ENCODE assay signal across 22 cellular contexts in the genomic region with DNA sequence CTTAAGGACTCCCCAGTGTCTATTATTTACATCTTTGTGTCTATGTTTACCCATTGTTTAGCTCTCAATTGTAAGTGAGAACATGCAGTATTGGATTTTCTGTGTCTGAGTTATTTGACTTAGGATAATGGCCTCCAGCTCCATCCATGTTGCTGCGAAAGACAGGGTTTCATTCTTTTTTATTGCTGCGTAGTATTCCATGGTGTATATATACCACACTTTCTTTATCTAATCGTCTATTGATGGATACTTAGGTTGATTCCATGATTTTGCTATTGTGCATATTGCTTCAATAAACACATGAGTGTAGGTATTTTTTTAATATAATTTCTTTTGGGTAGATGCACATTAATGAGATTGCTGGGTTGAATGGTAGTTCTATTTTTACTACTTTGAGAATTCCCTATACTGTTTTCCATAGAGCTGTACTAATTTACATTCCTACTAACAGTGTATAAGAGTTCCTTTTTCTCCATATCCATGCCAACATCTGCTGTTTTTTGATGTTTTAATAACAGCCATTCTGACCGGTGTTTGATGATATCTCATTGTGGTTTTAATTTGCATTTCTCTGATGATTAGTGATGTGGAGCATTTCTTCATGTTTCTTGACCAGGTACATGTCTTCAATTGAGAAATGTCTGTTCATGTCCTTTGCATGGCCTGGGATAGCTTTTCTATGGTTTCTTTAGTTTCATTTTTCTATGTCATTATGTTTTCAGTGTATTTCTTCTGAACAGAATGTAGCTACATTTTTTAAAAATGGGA. TPM values are rescaled to one million over a fixed set of nuclear protein-coding genes. Genes with fewer than 3 reads are reported as not detected.
DNase-seq lines count a peak whose midpoint lies in the region; ATAC-seq and TF ChIP-seq lines count a peak whose summit lies in the region.
"Had no signal": no experiment of that assay in that cellular context is flagged by ENCODE, and none has a peak within 500 bp of the region (broad histone marks: within the 10 kb centered on the region; RNA-seq: fewer than 3 reads in every experiment).

No MANE protein-coding gene starts in this region.

- BruUV-seq in MCF 10A (replicated peaks; lab: Mats Ljungman, UMichigan) (no TSS peak), PC-3 (replicated peaks; lab: Mats Ljungman, UMichigan) (no TSS peak)

- POLR2A ChIA-PET in MCF 10A (lab: Yijun Ruan, JAX) (interaction anchor here (1.1 kb wide), 1 partner anchor 22 kb away, joined by 4 read pairs; a partner anchor contains a TSS), WTC11 (lab: Charles Lee) (no interaction called here), PC-3 (lab: Charles Lee; ENCODE audit: unreplicated experiment) (no interaction called here)

- no peaks in the 10 kb centered on the region for H3K27me3 Mint-ChIP-seq in MCF 10A (ENCODE audit: insufficient read depth, unreplicated experiment)
- no peaks in the 10 kb centered on the region for H3K27me3 Mint-ChIP-seq in WTC11 (ENCODE audit: low read depth)
- H3K27me3 Mint-ChIP-seq: CD4-positive, alpha-beta T cell had no signal

- H3K9me3 Mint-ChIP-seq in MCF 10A (ENCODE audit: unreplicated experiment) = no peaks in the 10 kb centered on the region
- peaks cover 7% of the 10 kb centered on the region for H3K9me3 Mint-ChIP-seq in WTC11
- H3K9me3 Mint-ChIP-seq: CD4-positive, alpha-beta T cell had no signal

- H3K27ac Mint-ChIP-seq in MCF 10A (ENCODE audit: low read depth, unreplicated experiment) (peak overlapping the region; percentile 77), WTC11 (no peak overlapping the region)
- H3K27ac Mint-ChIP-seq: CD4-positive, alpha-beta T cell; T-cell had no signal

- H3K27ac ChIP-seq in breast epithelium (no peak overlapping the region), OCI-LY1 (ENCODE audit: low read depth, low read length, poor library complexity, severe bottlenecking) (peak overlapping the region; percentile 94), PC-3 (ENCODE audit: low read length) (no peak overlapping the region)
- H3K27ac ChIP-seq: HL-60, Peyer's patch had no signal

- H3K4me3 ChIP-seq in breast epithelium (no peak overlapping the region), OCI-LY1 (ENCODE audit: low read depth, low read length, poor library complexity, severe bottlenecking) (peak overlapping the region; percentile 27), PC-3 (ENCODE audit: low read length) (no peak overlapping the region)
- H3K4me3 ChIP-seq: Peyer's patch had no signal

- H3K9me2 ChIP-seq in OCI-LY1 (ENCODE audit: low read depth, low read length) (no peaks in the 10 kb centered on the region), PC-3 (replicated peaks; ENCODE audit: low read length) (no peaks in the 10 kb centered on the region)

- H3K36me3 Mint-ChIP-seq in MCF 10A (ENCODE audit: insufficient read depth, unreplicated experiment) = no peaks in the 10 kb centered on the region
- peaks cover 44% of the 10 kb centered on the region for H3K36me3 Mint-ChIP-seq in WTC11
- H3K36me3 Mint-ChIP-seq: T-cell had no signal

- H3K4me2 ChIP-seq in OCI-LY1 (ENCODE audit: low read length) = peak overlapping the region; percentile 52
- no peak overlapping the region for H3K4me2 ChIP-seq in PC-3 (ENCODE audit: low read length)

- H3K27me3 ChIP-seq in breast epithelium (no peaks in the 10 kb centered on the region), OCI-LY1 (ENCODE audit: insufficient read depth, low read length) (no peaks in the 10 kb centered on the region), PC-3 (ENCODE audit: low read length) (no peaks in the 10 kb centered on the region)
- H3K27me3 ChIP-seq: Peyer's patch had no signal

- TF ChIP-seq CTCF in MCF 10A (IDR thresholded peaks at IDR 0.05; ENCODE audit: unreplicated experiment) = no peak
- no peak for TF ChIP-seq CTCF in breast epithelium (IDR thresholded peaks at IDR 0.05)
- no peak for TF ChIP-seq CTCF in OCI-LY1 (IDR thresholded peaks at IDR 0.05; ENCODE audit: low read length)
- TF ChIP-seq CTCF in WTC11 (IDR thresholded peaks at IDR 0.05) = no peak
- no peak for TF ChIP-seq CTCF in PC-3 (conservative IDR thresholded peaks at IDR 0.05; ENCODE audit: low read depth, low read length)

- H3K9me3 ChIP-seq in breast epithelium (no peaks in the 10 kb centered on the region), OCI-LY1 (ENCODE audit: low read length) (no peaks in the 10 kb centered on the region), PC-3 (ENCODE audit: low read length) (no peaks in the 10 kb centered on the region)
- H3K9me3 ChIP-seq: Caco-2, Peyer's patch had no signal

- H3K4me1 Mint-ChIP-seq in MCF 10A (ENCODE audit: insufficient read depth, unreplicated experiment) = peaks cover 28% of the 10 kb centered on the region
- peaks cover 29% of the 10 kb centered on the region for H3K4me1 Mint-ChIP-seq in WTC11

- H3K9ac ChIP-seq in OCI-LY1 (ENCODE audit: low read length) = peak overlapping the region; percentile 35
- no peak overlapping the region for H3K9ac ChIP-seq in PC-3 (ENCODE audit: low read length)

- H3K4me1 ChIP-seq in breast epithelium (no peaks in the 10 kb centered on the region), OCI-LY1 (ENCODE audit: insufficient read depth, low read length, severe bottlenecking) (peaks cover 78% of the 10 kb centered on the region), PC-3 (ENCODE audit: insufficient read depth, low read length) (peaks cover 13% of the 10 kb centered on the region)

- intact Hi-C loops in MCF 10A (cut with micrococcal nuclease) = no loop called here
- intact Hi-C loops in breast epithelium (cut with DNase I; ENCODE audit: low total_unique reads) = loop anchor here (2.0 kb wide), 1 partner anchor 28 kb away; no protein-coding TSS in a partner anchor
- intact Hi-C loops in PC-3 (cut with micrococcal nuclease) = no loop called here

- peaks cover 15% of the 10 kb centered on the region; the same call in 1 of the 2 replicates for H3F3A ChIP-seq in OCI-LY1 (ENCODE audit: insufficient read depth, low read length)
- H3F3A ChIP-seq in PC-3 (ENCODE audit: low read length, unreplicated experiment) = peaks cover 6% of the 10 kb centered on the region

- H3K79me2 ChIP-seq in OCI-LY1 (ENCODE audit: insufficient read depth, low read length) (peaks cover 28% of the 10 kb centered on the region), PC-3 (ENCODE audit: low read length) (peaks cover 31% of the 10 kb centered on the region; the same call in 1 of the 2 replicates)

- ATAC-seq in WTC11 (no peak), GM21576 (IDR thresholded peaks at IDR 0.05; ENCODE audit: unreplicated experiment) (no peak), PC-3 (no peak)
- ATAC-seq: T-cell had no signal

- H3K36me3 ChIP-seq in breast epithelium = no peaks in the 10 kb centered on the region
- H3K36me3 ChIP-seq in OCI-LY1 (ENCODE audit: insufficient read depth, low read length) = peaks cover 39% of the 10 kb centered on the region
- peaks cover 5% of the 10 kb centered on the region; the same call in 1 of the 2 replicates for H3K36me3 ChIP-seq in PC-3 (ENCODE audit: low read depth, low read length)
- H3K36me3 ChIP-seq: Peyer's patch had no signal

- no peak for TF ChIP-seq POLR2A in breast epithelium (IDR thresholded peaks at IDR 0.05)

- H4K20me1 ChIP-seq in OCI-LY1 (ENCODE audit: insufficient read depth, low read length) (no peaks in the 10 kb centered on the region), PC-3 (ENCODE audit: low read length) (no peaks in the 10 kb centered on the region)

- DNase-seq in MCF 10A (ENCODE audit: unreplicated experiment) = no peak
- DNase-seq in breast epithelium (ENCODE audit: low spot score in 2 of 2) = no peak
- no peak for DNase-seq in WTC11 (ENCODE audit: low spot score)
- no peak for DNase-seq in SKM-1 (lab: John Stamatoyannopoulos, UW; ENCODE audit: unreplicated experiment)
- no peak for DNase-seq in PC-3
- no peak for DNase-seq in kidney glomerular epithelial cell (lab: John Stamatoyannopoulos, UW)
- DNase-seq: 8988T; Caco-2; CD4-positive, alpha-beta T cell; DMS153; EL; Karpas-422; NCI-H1105 treated with DMSO at 0.1 percent for 48 hours; NCI-H1694; NCI-H2081 treated with DMSO at 0.1 percent for 48 hours; NCI-H510A treated with DMSO at 0.1 percent for 48 hours; NCI-H82; Peyer's patch; T-cell had no signal

- H2AFZ ChIP-seq in OCI-LY1 (ENCODE audit: low read length) (peak overlapping the region; percentile 36; the same call in 1 of the 2 replicates), PC-3 (ENCODE audit: low read length) (no peak overlapping the region)

- no peak overlapping the region for H3K4me3 Mint-ChIP-seq in MCF 10A (ENCODE audit: unreplicated experiment)
- H3K4me3 Mint-ChIP-seq in WTC11 = no peak overlapping the region
- H3K4me3 Mint-ChIP-seq: CD4-positive, alpha-beta T cell; T-cell had no signal

- CTCF ChIA-PET in MCF 10A (lab: Yijun Ruan, JAX) = interaction anchor here (0.7 to 1.0 kb wide), 3 partner anchors 9 to 255 kb away, joined by 3 to 5 read pairs (median 4); no protein-coding TSS in a partner anchor
- CTCF ChIA-PET in WTC11 (lab: Charles Lee) = no interaction called here
- CTCF ChIA-PET in PC-3 (lab: Charles Lee) = interaction anchor here (0.7 to 1.4 kb wide), 2 partner anchors 15 to 19 kb away, joined by 4 to 7 read pairs; no protein-coding TSS in a partner anchor

TF ChIP-seq in WTC11, 78 proteins besides CTCF, POLR2A, EP300 and RAD21 (continues in another document):
- TF ChIP-seq GTF2I (CRISPR knock-in tag; conservative IDR thresholded peaks at IDR 0.05) = peak; percentile 46; the same call in 1 of the 2 replicates

RNA-seq across cellular contexts. Expression of a gene that starts 21.8 kb away (rescaled TPM):
- 11.6 and 19.8 TPM in 2 replicates for total RNA-seq in MCF 10A (2022)
- 1 to 10 TPM; 4.9 to 9.1 (median 7.2) TPM for total RNA-seq in breast epithelium
- total RNA-seq in WTC11 (2021) = 50.0 to 64.3 TPM (median 52.9 TPM) in 3 replicates
- total RNA-seq in PC-3 (2014; rRNA removed) = 33.1 and 58.8 TPM in 2 replicates
